Comparison of ENCODE assay signal across 7 cellular contexts in the genomic region with DNA sequence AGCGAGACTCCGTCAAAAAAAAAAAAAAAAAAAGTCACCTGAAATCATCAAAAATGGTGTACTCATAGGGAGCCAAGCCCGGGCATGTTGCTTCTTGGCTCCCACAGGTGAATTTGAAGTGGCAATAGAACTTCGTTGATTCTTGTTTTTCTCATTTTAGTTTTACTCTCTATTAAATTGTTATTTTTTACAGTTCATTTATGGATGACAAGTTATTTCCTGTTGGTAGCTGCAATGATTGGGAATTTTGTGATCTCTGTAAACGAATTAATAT. TPM values are rescaled to one million over a fixed set of nuclear protein-coding genes. Genes with fewer than 3 reads are reported as not detected.
A peak's percentile ranks its signal among the peaks of the same experiment; 100 is the strongest.
DNase-seq lines count a peak whose midpoint lies in the region; ATAC-seq and TF ChIP-seq lines count a peak whose summit lies in the region.

No MANE protein-coding gene starts in this region.

- peak overlapping the region; percentile 59 for H3K4me3 ChIP-seq in HAP-1
- H3K4me3 ChIP-seq in PC-3 (ENCODE audit: low read length) = peak overlapping the region; percentile 89
- peak overlapping the region in 3 of 4 donors; percentile 82 to 95 (median 91) for H3K4me3 ChIP-seq in esophagus muscularis mucosa
- peak overlapping the region; percentile 98 for H3K4me3 ChIP-seq in rectal smooth muscle tissue (ENCODE audit: low read length)

- in situ Hi-C loops in HAP-1 (cut with MboI; ENCODE audit: low sequenced_read_pairs) = no loop called here

- peak overlapping the region; percentile 97 for H3K4me2 ChIP-seq in PC-3 (ENCODE audit: low read length)

- peaks cover 5 to 6% of the 10 kb centered on the region in 2 donors for H3K36me3 Mint-ChIP-seq in CD14-positive monocyte

- ATAC-seq in PC-3 (no peak), GM18870 (IDR thresholded peaks at IDR 0.05; ENCODE audit: unreplicated experiment) (no peak)

- H3K27me3 Mint-ChIP-seq in CD14-positive monocyte (ENCODE audit: low read depth in 3 of 3) = no peaks in the 10 kb centered on the region

- H3K79me2 ChIP-seq in PC-3 (ENCODE audit: low read length) = peaks cover 54% of the 10 kb centered on the region

- H3F3A ChIP-seq in PC-3 (ENCODE audit: low read length, unreplicated experiment) = no peaks in the 10 kb centered on the region

- POLR2A ChIA-PET in PC-3 (lab: Charles Lee; ENCODE audit: unreplicated experiment) = no interaction called here

- intact Hi-C loops in PC-3 (cut with micrococcal nuclease) = loop anchor here (5.0 kb wide), 2 partner anchors 369 to 381 kb away; no protein-coding TSS in a partner anchor
- intact Hi-C loops in esophagus muscularis mucosa (cut with DNase I) = loop anchor here (5.0 to 10.0 kb wide), 3 partner anchors 76 to 294 kb away; a partner anchor contains a TSS
- intact Hi-C loops in CD14-positive monocyte (cut with micrococcal nuclease) = loop anchor here (2.0 to 10.0 kb wide), 4 partner anchors 18 to 292 kb away; a partner anchor contains a TSS

- DNase-seq in HAP-1 (ENCODE audit: low spot score in 2 of 2) = no peak
- no peak for DNase-seq in PC-3
- no peak for DNase-seq in esophagus muscularis mucosa (ENCODE audit: extremely low spot score)
- no peak for DNase-seq in CD14-positive monocyte (ENCODE audit: low spot score)
- DNase-seq in ureter (ENCODE audit: low spot score) = no peak

- no TSS peak for BruUV-seq in PC-3 (replicated peaks; lab: Mats Ljungman, UMichigan)

- CTCF ChIA-PET in PC-3 (lab: Charles Lee) = interaction anchor here (1.4 kb wide), 1 partner anchor 293 kb away, joined by 13 read pairs; no protein-coding TSS in a partner anchor

- WGBS in esophagus muscularis mucosa = 78% methylated on average over 5 of the region's 5 CpGs

- no peaks in the 10 kb centered on the region for H3K36me3 ChIP-seq in HAP-1 (replicated peaks)
- H3K36me3 ChIP-seq in PC-3 (ENCODE audit: low read depth, low read length) = no peaks in the 10 kb centered on the region
- H3K36me3 ChIP-seq in esophagus muscularis mucosa = no peaks in the 10 kb centered on the region
- H3K36me3 ChIP-seq in rectal smooth muscle tissue (ENCODE audit: control insufficient read depth, insufficient read depth, low read length) = no peaks in the 10 kb centered on the region

- peak overlapping the region; percentile 71; the same call in 1 of the 2 replicates for H3K9ac ChIP-seq in PC-3 (ENCODE audit: low read length)
- H3K9ac ChIP-seq in rectal smooth muscle tissue (ENCODE audit: low read length) = no peak overlapping the region

- H3K27ac Mint-ChIP-seq in CD14-positive monocyte = no peak overlapping the region

- no peak for TF ChIP-seq EP300 in esophagus muscularis mucosa (IDR thresholded peaks at IDR 0.05)

- H4K20me1 ChIP-seq in PC-3 (ENCODE audit: low read length) = no peaks in the 10 kb centered on the region

- H3K9me3 ChIP-seq in HAP-1 = no peaks in the 10 kb centered on the region
- no peaks in the 10 kb centered on the region for H3K9me3 ChIP-seq in PC-3 (ENCODE audit: low read length)
- no peaks in the 10 kb centered on the region for H3K9me3 ChIP-seq in esophagus muscularis mucosa

- H3K27me3 ChIP-seq in HAP-1 (ENCODE audit: low read depth) (no peaks in the 10 kb centered on the region), PC-3 (ENCODE audit: low read length) (no peaks in the 10 kb centered on the region), esophagus muscularis mucosa (no peaks in the 10 kb centered on the region), rectal smooth muscle tissue (ENCODE audit: control insufficient read depth, insufficient read depth, low read length) (no peaks in the 10 kb centered on the region)

- H3K27ac ChIP-seq in PC-3 (ENCODE audit: low read length) (no peak overlapping the region), esophagus muscularis mucosa (replicated peaks in 1 of 4) (peak overlapping the region; percentile 86 to 92 (median 88)), rectal smooth muscle tissue (ENCODE audit: low read depth, low read length) (no peak overlapping the region)

- no peaks in the 10 kb centered on the region for H3K9me3 Mint-ChIP-seq in CD14-positive monocyte

- peaks cover 61% of the 10 kb centered on the region for H3K4me1 Mint-ChIP-seq in CD14-positive monocyte

- TF ChIP-seq CTCF in PC-3 (conservative IDR thresholded peaks at IDR 0.05; ENCODE audit: low read depth, low read length) = no peak
- TF ChIP-seq CTCF in esophagus muscularis mucosa (IDR thresholded peaks at IDR 0.05) = no peak
- TF ChIP-seq CTCF in CD14-positive monocyte (IDR thresholded peaks at IDR 0.05) = no peak

- H3K4me1 ChIP-seq in HAP-1 (peaks cover 37% of the 10 kb centered on the region), PC-3 (ENCODE audit: insufficient read depth, low read length) (peaks cover 40% of the 10 kb centered on the region), esophagus muscularis mucosa (peaks cover 18 to 57% (median 46%) of the 10 kb centered on the region in 4 donors), rectal smooth muscle tissue (ENCODE audit: control insufficient read depth, insufficient read depth, low read length) (peaks cover 13% of the 10 kb centered on the region)

- TF ChIP-seq POLR2A in esophagus muscularis mucosa (IDR thresholded peaks at IDR 0.05; ENCODE audit: low read depth) = no peak

- no peak overlapping the region for H2AFZ ChIP-seq in PC-3 (ENCODE audit: low read length)

- H3K4me3 Mint-ChIP-seq in CD14-positive monocyte = peak overlapping the region in 1 of 2 donors; percentile 93

- no peaks in the 10 kb centered on the region for H3K9me2 ChIP-seq in PC-3 (replicated peaks; ENCODE audit: low read length)

RNA-seq across cellular contexts. Expression of a gene that starts 1.3 kb away (rescaled TPM):
- total RNA-seq in PC-3 (2014; rRNA removed) (109 and 114 TPM in 2 replicates), esophagus muscularis mucosa (10 to 100 TPM; 31.8 to 50.7 (median 40.5) TPM), ureter (92.9 TPM)
- 10 to 100 TPM; 71.7 to 85.9 TPM for polyA plus RNA-seq in CD14-positive monocyte

RNA-seq across cellular contexts. Expression of a gene that starts 9.4 kb away (rescaled TPM):
- total RNA-seq in PC-3 (2014; rRNA removed) = 41.8 and 59.8 TPM in 2 replicates
- total RNA-seq in esophagus muscularis mucosa = 10 to 100 TPM; 43.0 to 58.6 (median 51.9) TPM
- 10 to 100 TPM; 11.0 to 11.2 TPM for polyA plus RNA-seq in CD14-positive monocyte
- total RNA-seq in ureter = 60.7 TPM

Comparison
In these comparisons a context has a peak if more than half of its experiments do, and no peak if none do; other contexts are left out.
1. H3K27ac ChIP-seq: peak in esophagus muscularis mucosa (4 of 4); none in PC-3 (single experiment) and rectal smooth muscle tissue (single experiment).
2. Peak in every context shown above with its lines, with median percentiles within 50 percentile points of each other: H3K4me3 ChIP-seq.